In the genomic region with DNA sequence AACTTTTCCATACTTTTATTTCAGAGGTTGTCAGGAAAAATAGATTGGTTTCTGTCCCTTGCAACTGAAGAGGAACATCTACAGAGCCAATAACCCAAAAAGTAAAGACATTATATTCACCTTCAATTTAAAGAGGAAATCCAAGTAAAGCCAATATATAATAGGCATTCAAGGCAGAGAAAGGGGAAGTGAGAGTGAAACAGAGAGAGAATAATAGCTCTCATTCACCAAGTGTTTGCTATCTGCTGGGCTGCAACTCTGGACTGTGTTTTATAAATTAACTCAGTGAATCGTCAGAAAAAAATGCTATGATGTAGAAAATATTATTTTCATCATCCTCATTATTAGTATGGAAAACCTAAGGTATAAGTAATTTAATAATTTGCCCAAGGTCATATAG, we compare ENCODE assay signal across 15 cellular contexts.
DNase-seq lines count a peak whose midpoint lies in the region; ATAC-seq and TF ChIP-seq lines count a peak whose summit lies in the region.
"Had no signal": no experiment of that assay in that cellular context is flagged by ENCODE, and none has a peak within 500 bp of the region (broad histone marks: within the 10 kb centered on the region; RNA-seq: fewer than 3 reads in every experiment).

No MANE protein-coding gene starts in this region.

- no peaks in the 10 kb centered on the region for H3K9me3 Mint-ChIP-seq in stimulated activated naive B cell treated with anti-CD40 and anti-IgM and Interleukin-4, amounts not matched to agents 10 μg/mL and 1 μg/mL and 100 μg/mL, for 72 hours
- H3K9me3 Mint-ChIP-seq: activated CD4-positive, alpha-beta memory T cell treated with anti-CD3 and anti-CD28 coated beads, Interleukin-2, amount 10 ng/mL, durations not matched to agents 7 days and 5 days had no signal

- H3K36me3 ChIP-seq in adrenal gland (replicated peaks in 1 of 2): no peaks in the 10 kb centered on the region
- H3K36me3 ChIP-seq: sigmoid colon had no signal

- H3K4me1 ChIP-seq in adrenal gland (replicated peaks in 1 of 2): no peaks in the 10 kb centered on the region
- H3K4me1 ChIP-seq: sigmoid colon had no signal

- H3K4me3 ChIP-seq in adrenal gland: no peak overlapping the region
- H3K4me3 ChIP-seq: hepatocyte, sigmoid colon had no signal

- H3K4me3 Mint-ChIP-seq in stimulated activated naive B cell treated with anti-CD40 and anti-IgM and Interleukin-4, amounts not matched to agents 10 μg/mL and 1 μg/mL and 100 μg/mL, for 72 hours: no peak overlapping the region
- H3K4me3 Mint-ChIP-seq: activated CD4-positive, alpha-beta memory T cell treated with anti-CD3 and anti-CD28 coated beads, Interleukin-2, amount 10 ng/mL, durations not matched to agents 7 days and 5 days; effector memory CD8-positive, alpha-beta T cell had no signal

- H3K27me3 ChIP-seq in adrenal gland: no peaks in the 10 kb centered on the region
- H3K27me3 ChIP-seq: hepatocyte, sigmoid colon had no signal

- no peaks in the 10 kb centered on the region for H3K4me1 Mint-ChIP-seq in stimulated activated naive B cell treated with anti-CD40 and anti-IgM and Interleukin-4, amounts not matched to agents 10 μg/mL and 1 μg/mL and 100 μg/mL, for 72 hours
- H3K4me1 Mint-ChIP-seq: activated CD4-positive, alpha-beta memory T cell treated with anti-CD3 and anti-CD28 coated beads, Interleukin-2, amount 10 ng/mL, durations not matched to agents 7 days and 5 days had no signal

- peak; percentile 99 for ATAC-seq in HG02763 (IDR thresholded peaks at IDR 0.05; ENCODE audit: unreplicated experiment)
- peak; percentile 96 for ATAC-seq in HG03469 (IDR thresholded peaks at IDR 0.05; ENCODE audit: unreplicated experiment)
- peak; percentile 56 to 71 for ATAC-seq in stimulated activated naive B cell treated with anti-CD40 and anti-IgM and Interleukin-4, amounts not matched to agents 10 μg/mL and 1 μg/mL and 100 μg/mL, for 72 hours (replicated peaks)
- ATAC-seq: effector memory CD8-positive, alpha-beta T cell had no signal

- no peaks in the 10 kb centered on the region for H3K36me3 Mint-ChIP-seq in stimulated activated naive B cell treated with anti-CD40 and anti-IgM and Interleukin-4, amounts not matched to agents 10 μg/mL and 1 μg/mL and 100 μg/mL, for 72 hours

- H3K27ac ChIP-seq in adrenal gland: no peak overlapping the region
- H3K27ac ChIP-seq: 22Rv1, hepatocyte, sigmoid colon had no signal

- H3K27ac Mint-ChIP-seq in stimulated activated naive B cell treated with anti-CD40 and anti-IgM and Interleukin-4, amounts not matched to agents 10 μg/mL and 1 μg/mL and 100 μg/mL, for 72 hours: no peak overlapping the region
- H3K27ac Mint-ChIP-seq: activated CD4-positive, alpha-beta memory T cell treated with anti-CD3 and anti-CD28 coated beads, Interleukin-2, amount 10 ng/mL, durations not matched to agents 7 days and 5 days; effector memory CD8-positive, alpha-beta T cell had no signal

- no peaks in the 10 kb centered on the region for H3K27me3 Mint-ChIP-seq in stimulated activated naive B cell treated with anti-CD40 and anti-IgM and Interleukin-4, amounts not matched to agents 10 μg/mL and 1 μg/mL and 100 μg/mL, for 72 hours
- H3K27me3 Mint-ChIP-seq: activated CD4-positive, alpha-beta memory T cell treated with anti-CD3 and anti-CD28 coated beads, Interleukin-2, amount 10 ng/mL, durations not matched to agents 7 days and 5 days; effector memory CD8-positive, alpha-beta T cell had no signal

- intact Hi-C loops in adrenal gland (cut with DNase I): no loop called here

- no peak for TF ChIP-seq POLR2A in adrenal gland (IDR thresholded peaks at IDR 0.05)

- WGBS in adrenal gland, 4 donors: 15 to 36% (median 29%) methylated on average over 1 of the region's 1 CpG

- DNase-seq in DMS53 (lab: John Stamatoyannopoulos, UW) (peak; percentile 2), DMS53 treated with DMSO at 0.1 percent for 48 hours (lab: John Stamatoyannopoulos, UW; ENCODE audit: unreplicated experiment) (no peak), adrenal gland (no peak), GDM1 (lab: John Stamatoyannopoulos, UW) (no peak)
- no peak for DNase-seq in stimulated activated naive B cell treated with anti-CD40 and anti-IgM and Interleukin-4, amounts not matched to agents 10 μg/mL and 1 μg/mL and 100 μg/mL, for 72 hours
- DNase-seq in activated CD4-positive, alpha-beta T cell treated with anti-CD3 and anti-CD28 coated beads, Interleukin-2, amount 50 U/mL, for 4 hours: no peak
- DNase-seq: activated CD4-positive, alpha-beta memory T cell treated with anti-CD3 and anti-CD28 coated beads, Interleukin-2, amount 10 ng/mL, durations not matched to agents 7 days and 5 days; effector memory CD8-positive, alpha-beta T cell; EL; NCI-H146; sigmoid colon had no signal

- H3K9me3 ChIP-seq in adrenal gland (replicated peaks in 1 of 3): no peaks in the 10 kb centered on the region
- H3K9me3 ChIP-seq: sigmoid colon had no signal

- TF ChIP-seq CTCF in adrenal gland (IDR thresholded peaks at IDR 0.05): no peak
